25 cellular contexts compared by ENCODE assay signal in the genomic region with DNA sequence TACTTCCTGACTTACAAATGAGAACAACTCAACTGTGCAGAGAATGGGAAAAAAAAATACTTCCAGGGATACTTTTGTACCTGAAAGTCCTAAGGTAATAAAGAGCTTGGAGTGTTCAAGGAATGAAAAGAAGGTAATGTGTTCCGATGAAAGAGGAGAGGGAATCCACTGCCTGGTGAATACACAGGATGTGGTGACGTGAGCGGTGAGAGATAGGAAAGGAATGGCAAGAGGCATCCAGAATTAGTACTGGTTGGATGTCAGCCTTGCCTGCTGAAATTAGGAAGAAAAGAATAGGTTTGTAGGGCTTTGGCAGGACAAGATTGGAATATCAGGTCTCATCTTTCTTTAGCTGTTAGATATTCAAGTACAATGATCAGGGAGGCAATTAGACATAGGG.
DNase-seq lines count a peak whose midpoint lies in the region; ATAC-seq and TF ChIP-seq lines count a peak whose summit lies in the region.
"Had no signal": no experiment of that assay in that cellular context is flagged by ENCODE, and none has a peak within 500 bp of the region (broad histone marks: within the 10 kb centered on the region; RNA-seq: fewer than 3 reads in every experiment).

No MANE protein-coding gene starts in this region.

- TF ChIP-seq CTCF in kidney epithelial cell (IDR thresholded peaks at IDR 0.05; ENCODE audit: insufficient read depth, low read length, poor library complexity, severe bottlenecking) (no peak), WERI-Rb-1 (IDR thresholded peaks at IDR 0.05; ENCODE audit: low read depth, low read length) (no peak)

- DNase-seq in 8988T: peak; percentile 34
- DNase-seq in NCI-H226: peak; percentile 63
- DNase-seq in astrocyte of the hippocampus (ENCODE audit: low read depth, low spot score): peak; percentile 73
- DNase-seq in kidney epithelial cell (ENCODE audit: low read depth): peak; percentile 62
- no peak for DNase-seq in WERI-Rb-1
- DNase-seq in putamen (ENCODE audit: low spot score): no peak
- no peak for DNase-seq in middle frontal gyrus (ENCODE audit: extremely low spot score, low spot score)
- DNase-seq: activated CD4-positive, alpha-beta T cell treated with anti-CD3 and anti-CD28 coated beads, Interleukin-2, amount 10 ng/mL, durations not matched to agents 7 days and 5 days; activated CD8-positive, alpha-beta memory T cell treated with anti-CD3 and anti-CD28 coated beads, Interleukin-2, amount 10 ng/mL, durations not matched to agents 7 days and 5 days; activated naive CD4-positive, alpha-beta T cell treated with anti-CD3 and anti-CD28 coated beads, Interleukin-2, amount 10 ng/mL, durations not matched to agents 7 days and 5 days; anterior cingulate cortex; CD8-positive, alpha-beta T cell; cerebellar nuclear complex; DMS 273 treated with DMSO at 0.1 percent for 48 hours; heart right ventricle; lower lobe of right lung; NCI-H1436; NCI-H526; occipital lobe; RPMI8226; spleen; stimulated activated CD4-positive, alpha-beta T cell treated with anti-CD3 and anti-CD28 coated beads, Interleukin-2, amount 100 ng/mL, for 48 hours had no signal

- H3K4me3 ChIP-seq in kidney epithelial cell (ENCODE audit: low read depth, low read length): no peak overlapping the region
- H3K4me3 ChIP-seq in WERI-Rb-1 (ENCODE audit: low read depth, low read length): no peak overlapping the region
- H3K4me3 ChIP-seq: heart right ventricle, lower lobe of right lung, SK-N-MC, spleen had no signal

- ATAC-seq in activated CD4-positive, CD25-positive, alpha-beta regulatory T cell treated with anti-CD3 and anti-CD28 coated beads, Interleukin-2, amount 50 U/mL, for 24 hours: no peak
- ATAC-seq: activated CD8-positive, alpha-beta memory T cell treated with anti-CD3 and anti-CD28 coated beads, Interleukin-2, amount 10 ng/mL, durations not matched to agents 7 days and 5 days; CD8-positive, alpha-beta T cell; lower lobe of right lung; stimulated activated effector memory CD8-positive, alpha-beta T cell treated with anti-CD3 and anti-CD28 coated beads, Interleukin-12 subunit alpha, Interleukin-12 subunit beta, amount 100 ng/mL, for 72 hours had no signal

- no peak overlapping the region for H3K27ac ChIP-seq in WERI-Rb-1
- H3K27ac ChIP-seq: heart right ventricle, lower lobe of right lung, SK-N-MC, spleen had no signal

- H3K27me3 ChIP-seq in kidney epithelial cell (ENCODE audit: control insufficient read depth, insufficient read depth, low read length) (no peaks in the 10 kb centered on the region), WERI-Rb-1 (ENCODE audit: insufficient read depth, low read depth, severe bottlenecking) (no peaks in the 10 kb centered on the region)
- H3K27me3 ChIP-seq: heart right ventricle, spleen had no signal

- H3K9me3 ChIP-seq in WERI-Rb-1 (ENCODE audit: severe bottlenecking): no peaks in the 10 kb centered on the region
- H3K9me3 ChIP-seq: lower lobe of right lung had no signal

- H3K36me3 ChIP-seq in kidney epithelial cell (ENCODE audit: control insufficient read depth, insufficient read depth, low read length) (no peaks in the 10 kb centered on the region), WERI-Rb-1 (no peaks in the 10 kb centered on the region)
- H3K36me3 ChIP-seq: heart right ventricle, lower lobe of right lung, spleen had no signal

Comparison
In these comparisons a context has a peak if more than half of its experiments do, and no peak if none do; other contexts are left out.
1. DNase-seq: peak in 8988T (single experiment), NCI-H226 (single experiment), astrocyte of the hippocampus (single experiment) and kidney epithelial cell (single experiment); none in WERI-Rb-1 (single experiment), putamen (single experiment) and middle frontal gyrus (single experiment).